Comparison of ENCODE assay signal across 9 cellular contexts in genomic region chr10:72009430-72010081, GRCh38. TPM values are rescaled to one million over a fixed set of nuclear protein-coding genes. Genes with fewer than 3 reads are reported as not detected.
DNase-seq lines count a peak whose midpoint lies in the region; ATAC-seq, FAIRE-seq and TF ChIP-seq lines count a peak whose summit lies in the region.
"Had no signal": no experiment of that assay in that cellular context is flagged by ENCODE, and none has a peak within 500 bp of the region (broad histone marks: within the 10 kb centered on the region; RNA-seq: fewer than 3 reads in every experiment).

No MANE protein-coding gene starts in this region.

- TF ChIP-seq CTCF in WTC11 (IDR thresholded peaks at IDR 0.05) (no peak), pancreas (IDR thresholded peaks at IDR 0.05) (no peak)

- ATAC-seq in WTC11, result peak; percentile 24; the same call in 1 of the 2 replicates
- peak; percentile 38 to 75 (median 65) for ATAC-seq in pancreas
- ATAC-seq in GM19023 (IDR thresholded peaks at IDR 0.05; ENCODE audit: unreplicated experiment), result no peak
- no peak for ATAC-seq in GM21576 (IDR thresholded peaks at IDR 0.05; ENCODE audit: unreplicated experiment)
- ATAC-seq: activated CD8-positive, alpha-beta T cell treated with anti-CD3 and anti-CD28 coated beads for 36 hours had no signal

- no peaks in the 10 kb centered on the region for H3K9me3 Mint-ChIP-seq in WTC11
- H3K9me3 Mint-ChIP-seq: activated CD8-positive, alpha-beta T cell treated with anti-CD3 and anti-CD28 coated beads for 36 hours had no signal

- H3K36me3 Mint-ChIP-seq in WTC11, result no peaks in the 10 kb centered on the region

- no peaks in the 10 kb centered on the region for H3K4me1 ChIP-seq in pancreas

- H3K27ac Mint-ChIP-seq in WTC11, result peak overlapping the region; percentile 76; the same call in 1 of the 2 replicates
- H3K27ac Mint-ChIP-seq: activated CD8-positive, alpha-beta T cell treated with anti-CD3 and anti-CD28 coated beads for 36 hours had no signal

- H3K27me3 ChIP-seq in pancreas, result no peaks in the 10 kb centered on the region

- peak overlapping the region in 2 of 4 donors; percentile 41 to 44 for H3K27ac ChIP-seq in pancreas

- no peak overlapping the region for H3K4me3 Mint-ChIP-seq in WTC11
- H3K4me3 Mint-ChIP-seq: activated CD8-positive, alpha-beta T cell treated with anti-CD3 and anti-CD28 coated beads for 36 hours had no signal

- 59 to 64% methylated on average over 12 of the region's 12 CpGs for WGBS in pancreas, 2 donors

- peaks cover 0 to 7% (median 4%) of the 10 kb centered on the region in 3 donors for H3K36me3 ChIP-seq in pancreas

- CTCF ChIA-PET in WTC11 (lab: Charles Lee), result interaction anchor here (1.7 kb wide), 1 partner anchor 39 kb away, joined by 7 read pairs; no protein-coding TSS in a partner anchor

- POLR2A ChIA-PET in WTC11 (lab: Charles Lee), result no interaction called here

- peak; percentile 57 for DNase-seq in COLO829 (ENCODE audit: low spot score)
- DNase-seq in WTC11 (ENCODE audit: low spot score), result no peak
- DNase-seq in head of caudate nucleus, result peak in 36 of 42 donors; percentile 25 to 82 (median 63)
- DNase-seq in pancreas, result peak in 4 of 6 donors; percentile 37 to 45 (median 41)
- no peak for DNase-seq in NOMO-1 (lab: John Stamatoyannopoulos, UW; ENCODE audit: unreplicated experiment in 2 of 2)
- DNase-seq in H54 (ENCODE audit: insufficient read length, low spot score), result no peak
- DNase-seq: activated CD8-positive, alpha-beta T cell treated with anti-CD3 and anti-CD28 coated beads for 36 hours had no signal

- H3K27me3 Mint-ChIP-seq in WTC11 (ENCODE audit: low read depth), result no peaks in the 10 kb centered on the region
- H3K27me3 Mint-ChIP-seq: activated CD8-positive, alpha-beta T cell treated with anti-CD3 and anti-CD28 coated beads for 36 hours had no signal

- FAIRE-seq in pancreas (lab: Jason Lieb, UNC), result peak; percentile 41
- FAIRE-seq in H54 (lab: Jason Lieb, UNC), result no peak

- H3K4me3 ChIP-seq in pancreas, result no peak overlapping the region

- intact Hi-C loops in head of caudate nucleus (cut with DNase I) (no loop called here), pancreas (cut with DNase I) (no loop called here)

- H3K9me3 ChIP-seq in pancreas, result no peaks in the 10 kb centered on the region

- no peak for TF ChIP-seq POLR2A in H54 (IDR thresholded peaks at IDR 0.05; ENCODE audit: low read depth, low read length)

- H3K4me1 Mint-ChIP-seq in WTC11, result peaks cover 3% of the 10 kb centered on the region; the same call in 1 of the 2 replicates

TF ChIP-seq in WTC11, 78 proteins besides CTCF, POLR2A, EP300 and RAD21:
- TF ChIP-seq ATF1 (CRISPR knock-in tag; IDR thresholded peaks at IDR 0.05) (no peak), FOXP4 (CRISPR knock-in tag; IDR thresholded peaks at IDR 0.05) (no peak), NFYB (CRISPR knock-in tag; conservative IDR thresholded peaks at IDR 0.05; ENCODE audit: low read depth) (no peak), ZNF416 (CRISPR knock-in tag; IDR thresholded peaks at IDR 0.05) (no peak), NR3C1 (CRISPR knock-in tag; conservative IDR thresholded peaks at IDR 0.05; ENCODE audit: low read depth) (no peak), ERG (CRISPR knock-in tag; IDR thresholded peaks at IDR 0.05) (no peak), HMGA2 (CRISPR knock-in tag; IDR thresholded peaks at IDR 0.05) (no peak), ZNF396 (CRISPR knock-in tag; IDR thresholded peaks at IDR 0.05; ENCODE audit: borderline replicate concordance) (no peak), ZNF232 (CRISPR knock-in tag; IDR thresholded peaks at IDR 0.05) (no peak)
TF ChIP-seq in WTC11: peak in this region for 0.

RNA-seq across cellular contexts. Expression of gene CHST3, which starts 45.4 kb away (rescaled TPM):
- total RNA-seq in WTC11 (2021) (5.6 to 7.0 TPM (median 5.9 TPM) in 3 replicates), pancreas (10 to 100 TPM in 1 of 6 donors, 1 to 10 TPM in 5; 3.1 to 10.8 (median 3.8) TPM)
- polyA plus RNA-seq in pancreas, result 1 to 10 TPM; 3.3 to 3.6 TPM

Comparison
In these comparisons a context has a peak if more than half of its experiments do, and no peak if none do; other contexts are left out.
1. DNase-seq: peak in COLO829 (single experiment), head of caudate nucleus (36 of 42) and pancreas (4 of 6); none in WTC11 (single experiment), NOMO-1 (0 of 2) and H54 (single experiment).
2. ATAC-seq: peak in WTC11 (single experiment) and pancreas (4 of 4); none in GM19023 (single experiment) and GM21576 (single experiment).